In the genomic region with DNA sequence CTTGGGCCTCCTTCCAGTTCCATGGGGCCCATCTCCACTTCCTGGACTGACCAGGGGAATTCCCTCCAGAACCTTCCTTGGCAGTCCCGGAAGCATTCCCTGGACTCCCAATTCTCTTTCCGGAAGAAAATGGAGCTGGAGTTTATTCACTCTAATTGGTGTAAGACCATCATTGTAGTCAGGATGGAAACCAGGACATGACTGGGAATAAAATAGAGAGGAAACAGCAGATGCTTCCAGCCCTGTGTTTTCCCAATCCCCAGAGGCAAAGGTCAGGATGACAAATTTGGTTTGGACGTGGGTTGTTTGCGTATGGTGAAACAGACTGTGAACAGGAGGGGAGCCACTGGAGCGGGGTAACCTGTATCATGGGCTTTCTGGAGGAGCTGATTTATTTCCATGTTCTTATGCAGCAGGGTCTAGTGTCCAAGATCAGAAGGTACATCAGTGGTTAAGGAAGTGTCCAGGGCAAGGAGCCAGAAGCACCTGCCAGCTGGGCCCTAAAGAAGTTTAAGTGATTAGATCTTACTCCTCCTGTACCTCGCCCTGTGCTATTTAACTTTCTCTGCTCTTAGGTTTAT, we compare ENCODE assay signal across 1 cellular context.
A peak's percentile ranks its signal among the peaks of the same experiment; 100 is the strongest.
TF ChIP-seq lines count a peak whose summit lies in the region.

No MANE protein-coding gene starts in this region.

TF ChIP-seq in HepG2, 621 proteins besides CTCF, POLR2A, EP300 and RAD21 (continued from another document and continues in another):
- TF ChIP-seq ZFYVE20 (CRISPR knock-in tag; IDR thresholded peaks at IDR 0.05; ENCODE audit: borderline replicate concordance, low read depth) = no peak
- TF ChIP-seq, protein P1, sequence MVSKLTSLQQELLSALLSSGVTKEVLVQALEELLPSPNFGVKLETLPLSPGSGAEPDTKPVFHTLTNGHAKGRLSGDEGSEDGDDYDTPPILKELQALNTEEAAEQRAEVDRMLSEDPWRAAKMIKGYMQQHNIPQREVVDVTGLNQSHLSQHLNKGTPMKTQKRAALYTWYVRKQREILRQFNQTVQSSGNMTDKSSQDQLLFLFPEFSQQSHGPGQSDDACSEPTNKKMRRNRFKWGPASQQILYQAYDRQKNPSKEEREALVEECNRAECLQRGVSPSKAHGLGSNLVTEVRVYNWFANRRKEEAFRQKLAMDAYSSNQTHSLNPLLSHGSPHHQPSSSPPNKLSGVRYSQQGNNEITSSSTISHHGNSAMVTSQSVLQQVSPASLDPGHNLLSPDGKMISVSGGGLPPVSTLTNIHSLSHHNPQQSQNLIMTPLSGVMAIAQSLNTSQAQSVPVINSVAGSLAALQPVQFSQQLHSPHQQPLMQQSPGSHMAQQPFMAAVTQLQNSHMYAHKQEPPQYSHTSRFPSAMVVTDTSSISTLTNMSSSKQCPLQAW (CRISPR knock-in tag; IDR thresholded peaks at IDR 0.05) = peak; percentile 76; the same call in 1 of the 2 replicates
- peak; percentile 95 for TF ChIP-seq ELF1 (CRISPR knock-in tag; IDR thresholded peaks at IDR 0.05)
- TF ChIP-seq RXRB (CRISPR knock-in tag; IDR thresholded peaks at IDR 0.05; ENCODE audit: borderline replicate concordance) = peak; percentile 46; the same call in 1 of the 2 replicates
- peak; percentile 72; the same call in 1 of the 2 replicates for TF ChIP-seq ZNF850 (CRISPR knock-in tag; conservative IDR thresholded peaks at IDR 0.05)
- no peak for TF ChIP-seq HOXA7 (CRISPR knock-in tag; IDR thresholded peaks at IDR 0.05)
- TF ChIP-seq ZSCAN25 (CRISPR knock-in tag; IDR thresholded peaks at IDR 0.05) = 0 out of 2 replicates have a peak, but pooled peaks have one; percentile 28
- TF ChIP-seq ZSCAN9 (CRISPR knock-in tag; IDR thresholded peaks at IDR 0.05; ENCODE audit: borderline replicate concordance) = peak; percentile 65; the same call in 1 of the 2 replicates
- TF ChIP-seq, protein P2, sequence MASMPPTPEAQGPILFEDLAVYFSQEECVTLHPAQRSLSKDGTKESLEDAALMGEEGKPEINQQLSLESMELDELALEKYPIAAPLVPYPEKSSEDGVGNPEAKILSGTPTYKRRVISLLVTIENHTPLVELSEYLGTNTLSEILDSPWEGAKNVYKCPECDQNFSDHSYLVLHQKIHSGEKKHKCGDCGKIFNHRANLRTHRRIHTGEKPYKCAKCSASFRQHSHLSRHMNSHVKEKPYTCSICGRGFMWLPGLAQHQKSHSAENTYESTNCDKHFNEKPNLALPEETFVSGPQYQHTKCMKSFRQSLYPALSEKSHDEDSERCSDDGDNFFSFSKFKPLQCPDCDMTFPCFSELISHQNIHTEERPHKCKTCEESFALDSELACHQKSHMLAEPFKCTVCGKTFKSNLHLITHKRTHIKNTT (CRISPR knock-in tag; IDR thresholded peaks at IDR 0.05) = no peak
- peak; percentile 89 for TF ChIP-seq CEBPB (IDR thresholded peaks at IDR 0.05; ENCODE audit: borderline replicate concordance, low read depth, low read length)
- TF ChIP-seq, protein P3, sequence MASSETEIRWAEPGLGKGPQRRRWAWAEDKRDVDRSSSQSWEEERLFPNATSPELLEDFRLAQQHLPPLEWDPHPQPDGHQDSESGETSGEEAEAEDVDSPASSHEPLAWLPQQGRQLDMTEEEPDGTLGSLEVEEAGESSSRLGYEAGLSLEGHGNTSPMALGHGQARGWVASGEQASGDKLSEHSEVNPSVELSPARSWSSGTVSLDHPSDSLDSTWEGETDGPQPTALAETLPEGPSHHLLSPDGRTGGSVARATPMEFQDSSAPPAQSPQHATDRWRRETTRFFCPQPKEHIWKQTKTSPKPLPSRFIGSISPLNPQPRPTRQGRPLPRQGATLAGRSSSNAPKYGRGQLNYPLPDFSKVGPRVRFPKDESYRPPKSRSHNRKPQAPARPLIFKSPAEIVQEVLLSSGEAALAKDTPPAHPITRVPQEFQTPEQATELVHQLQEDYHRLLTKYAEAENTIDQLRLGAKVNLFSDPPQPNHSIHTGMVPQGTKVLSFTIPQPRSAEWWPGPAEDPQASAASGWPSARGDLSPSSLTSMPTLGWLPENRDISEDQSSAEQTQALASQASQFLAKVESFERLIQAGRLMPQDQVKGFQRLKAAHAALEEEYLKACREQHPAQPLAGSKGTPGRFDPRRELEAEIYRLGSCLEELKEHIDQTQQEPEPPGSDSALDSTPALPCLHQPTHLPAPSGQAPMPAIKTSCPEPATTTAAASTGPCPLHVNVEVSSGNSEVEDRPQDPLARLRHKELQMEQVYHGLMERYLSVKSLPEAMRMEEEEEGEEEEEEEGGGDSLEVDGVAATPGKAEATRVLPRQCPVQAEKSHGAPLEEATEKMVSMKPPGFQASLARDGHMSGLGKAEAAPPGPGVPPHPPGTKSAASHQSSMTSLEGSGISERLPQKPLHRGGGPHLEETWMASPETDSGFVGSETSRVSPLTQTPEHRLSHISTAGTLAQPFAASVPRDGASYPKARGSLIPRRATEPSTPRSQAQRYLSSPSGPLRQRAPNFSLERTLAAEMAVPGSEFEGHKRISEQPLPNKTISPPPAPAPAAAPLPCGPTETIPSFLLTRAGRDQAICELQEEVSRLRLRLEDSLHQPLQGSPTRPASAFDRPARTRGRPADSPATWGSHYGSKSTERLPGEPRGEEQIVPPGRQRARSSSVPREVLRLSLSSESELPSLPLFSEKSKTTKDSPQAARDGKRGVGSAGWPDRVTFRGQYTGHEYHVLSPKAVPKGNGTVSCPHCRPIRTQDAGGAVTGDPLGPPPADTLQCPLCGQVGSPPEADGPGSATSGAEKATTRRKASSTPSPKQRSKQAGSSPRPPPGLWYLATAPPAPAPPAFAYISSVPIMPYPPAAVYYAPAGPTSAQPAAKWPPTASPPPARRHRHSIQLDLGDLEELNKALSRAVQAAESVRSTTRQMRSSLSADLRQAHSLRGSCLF (CRISPR knock-in tag; IDR thresholded peaks at IDR 0.05; ENCODE audit: borderline replicate concordance) = no peak
- TF ChIP-seq ZNF430 (CRISPR knock-in tag; IDR thresholded peaks at IDR 0.05) = peak; percentile 26; the same call in 1 of the 2 replicates
- TF ChIP-seq PITX1 (CRISPR knock-in tag; IDR thresholded peaks at IDR 0.05) = peak; percentile 77; the same call in 1 of the 2 replicates
- TF ChIP-seq, protein P4, sequence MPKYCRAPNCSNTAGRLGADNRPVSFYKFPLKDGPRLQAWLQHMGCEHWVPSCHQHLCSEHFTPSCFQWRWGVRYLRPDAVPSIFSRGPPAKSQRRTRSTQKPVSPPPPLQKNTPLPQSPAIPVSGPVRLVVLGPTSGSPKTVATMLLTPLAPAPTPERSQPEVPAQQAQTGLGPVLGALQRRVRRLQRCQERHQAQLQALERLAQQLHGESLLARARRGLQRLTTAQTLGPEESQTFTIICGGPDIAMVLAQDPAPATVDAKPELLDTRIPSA (CRISPR knock-in tag; IDR thresholded peaks at IDR 0.05; ENCODE audit: borderline replicate concordance) = no peak
- no peak for TF ChIP-seq ZNF24 (IDR thresholded peaks at IDR 0.05)
- TF ChIP-seq, protein P5, sequence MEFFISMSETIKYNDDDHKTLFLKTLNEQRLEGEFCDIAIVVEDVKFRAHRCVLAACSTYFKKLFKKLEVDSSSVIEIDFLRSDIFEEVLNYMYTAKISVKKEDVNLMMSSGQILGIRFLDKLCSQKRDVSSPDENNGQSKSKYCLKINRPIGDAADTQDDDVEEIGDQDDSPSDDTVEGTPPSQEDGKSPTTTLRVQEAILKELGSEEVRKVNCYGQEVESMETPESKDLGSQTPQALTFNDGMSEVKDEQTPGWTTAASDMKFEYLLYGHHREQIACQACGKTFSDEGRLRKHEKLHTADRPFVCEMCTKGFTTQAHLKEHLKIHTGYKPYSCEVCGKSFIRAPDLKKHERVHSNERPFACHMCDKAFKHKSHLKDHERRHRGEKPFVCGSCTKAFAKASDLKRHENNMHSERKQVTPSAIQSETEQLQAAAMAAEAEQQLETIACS (CRISPR knock-in tag; IDR thresholded peaks at IDR 0.05) = no peak
- TF ChIP-seq DMAP1 (CRISPR knock-in tag; IDR thresholded peaks at IDR 0.05) = peak; percentile 45; the same call in 1 of the 2 replicates
- no peak for TF ChIP-seq THYN1 (CRISPR knock-in tag; IDR thresholded peaks at IDR 0.05; ENCODE audit: borderline replicate concordance, low read depth)
- TF ChIP-seq ZSCAN12 (CRISPR knock-in tag; IDR thresholded peaks at IDR 0.05) = no peak
- TF ChIP-seq, protein P6, sequence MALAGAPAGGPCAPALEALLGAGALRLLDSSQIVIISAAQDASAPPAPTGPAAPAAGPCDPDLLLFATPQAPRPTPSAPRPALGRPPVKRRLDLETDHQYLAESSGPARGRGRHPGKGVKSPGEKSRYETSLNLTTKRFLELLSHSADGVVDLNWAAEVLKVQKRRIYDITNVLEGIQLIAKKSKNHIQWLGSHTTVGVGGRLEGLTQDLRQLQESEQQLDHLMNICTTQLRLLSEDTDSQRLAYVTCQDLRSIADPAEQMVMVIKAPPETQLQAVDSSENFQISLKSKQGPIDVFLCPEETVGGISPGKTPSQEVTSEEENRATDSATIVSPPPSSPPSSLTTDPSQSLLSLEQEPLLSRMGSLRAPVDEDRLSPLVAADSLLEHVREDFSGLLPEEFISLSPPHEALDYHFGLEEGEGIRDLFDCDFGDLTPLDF (CRISPR knock-in tag; IDR thresholded peaks at IDR 0.05) = no peak
- TF ChIP-seq, protein P7, sequence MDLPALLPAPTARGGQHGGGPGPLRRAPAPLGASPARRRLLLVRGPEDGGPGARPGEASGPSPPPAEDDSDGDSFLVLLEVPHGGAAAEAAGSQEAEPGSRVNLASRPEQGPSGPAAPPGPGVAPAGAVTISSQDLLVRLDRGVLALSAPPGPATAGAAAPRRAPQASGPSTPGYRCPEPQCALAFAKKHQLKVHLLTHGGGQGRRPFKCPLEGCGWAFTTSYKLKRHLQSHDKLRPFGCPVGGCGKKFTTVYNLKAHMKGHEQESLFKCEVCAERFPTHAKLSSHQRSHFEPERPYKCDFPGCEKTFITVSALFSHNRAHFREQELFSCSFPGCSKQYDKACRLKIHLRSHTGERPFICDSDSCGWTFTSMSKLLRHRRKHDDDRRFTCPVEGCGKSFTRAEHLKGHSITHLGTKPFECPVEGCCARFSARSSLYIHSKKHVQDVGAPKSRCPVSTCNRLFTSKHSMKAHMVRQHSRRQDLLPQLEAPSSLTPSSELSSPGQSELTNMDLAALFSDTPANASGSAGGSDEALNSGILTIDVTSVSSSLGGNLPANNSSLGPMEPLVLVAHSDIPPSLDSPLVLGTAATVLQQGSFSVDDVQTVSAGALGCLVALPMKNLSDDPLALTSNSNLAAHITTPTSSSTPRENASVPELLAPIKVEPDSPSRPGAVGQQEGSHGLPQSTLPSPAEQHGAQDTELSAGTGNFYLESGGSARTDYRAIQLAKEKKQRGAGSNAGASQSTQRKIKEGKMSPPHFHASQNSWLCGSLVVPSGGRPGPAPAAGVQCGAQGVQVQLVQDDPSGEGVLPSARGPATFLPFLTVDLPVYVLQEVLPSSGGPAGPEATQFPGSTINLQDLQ (CRISPR knock-in tag; IDR thresholded peaks at IDR 0.05) = no peak
- TF ChIP-seq MBD4 (IDR thresholded peaks at IDR 0.05; ENCODE audit: borderline replicate concordance, low read length) = no peak
- TF ChIP-seq, protein P8, sequence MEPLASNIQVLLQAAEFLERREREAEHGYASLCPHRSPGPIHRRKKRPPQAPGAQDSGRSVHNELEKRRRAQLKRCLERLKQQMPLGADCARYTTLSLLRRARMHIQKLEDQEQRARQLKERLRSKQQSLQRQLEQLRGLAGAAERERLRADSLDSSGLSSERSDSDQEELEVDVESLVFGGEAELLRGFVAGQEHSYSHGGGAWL (CRISPR knock-in tag; IDR thresholded peaks at IDR 0.05) = no peak
- no peak for TF ChIP-seq ZNF296 (CRISPR knock-in tag; conservative IDR thresholded peaks at IDR 0.05)
- TF ChIP-seq ZNF256 (CRISPR knock-in tag; conservative IDR thresholded peaks at IDR 0.05) = 0 out of 2 replicates have a peak, but pooled peaks have one; percentile 4
- 0 out of 2 replicates have a peak, but pooled peaks have one; percentile 44 for TF ChIP-seq ZNF264 (CRISPR knock-in tag; IDR thresholded peaks at IDR 0.05)
- TF ChIP-seq ZEB1 (IDR thresholded peaks at IDR 0.05; ENCODE audit: insufficient replicate concordance, low read depth) = no peak
- no peak for TF ChIP-seq ZNF143 (CRISPR knock-in tag; IDR thresholded peaks at IDR 0.05)
- peak; percentile 87 for TF ChIP-seq HNF4A (CRISPR knock-in tag; IDR thresholded peaks at IDR 0.05)
- TF ChIP-seq ZNF460 (CRISPR knock-in tag; IDR thresholded peaks at IDR 0.05; ENCODE audit: borderline replicate concordance) = peak; percentile 75; the same call in 1 of the 2 replicates
- no peak for TF ChIP-seq HNRNPK (IDR thresholded peaks at IDR 0.05; ENCODE audit: low read depth, low read length, poor library complexity, severe bottlenecking)
- TF ChIP-seq NFKB2 (CRISPR knock-in tag; IDR thresholded peaks at IDR 0.05; ENCODE audit: borderline replicate concordance) = no peak
- TF ChIP-seq ZNF562 (CRISPR knock-in tag; IDR thresholded peaks at IDR 0.05; ENCODE audit: borderline replicate concordance) = no peak
- TF ChIP-seq ZNF260 (CRISPR knock-in tag; IDR thresholded peaks at IDR 0.05; ENCODE audit: borderline replicate concordance, low read depth) = no peak
- no peak for TF ChIP-seq ZSCAN29 (CRISPR knock-in tag; conservative IDR thresholded peaks at IDR 0.05)
- TF ChIP-seq ZNF224 (CRISPR knock-in tag; IDR thresholded peaks at IDR 0.05) = no peak
- TF ChIP-seq NFATC3 (CRISPR knock-in tag; IDR thresholded peaks at IDR 0.05) = 0 out of 2 replicates have a peak, but pooled peaks have one; percentile 20
- TF ChIP-seq EEA1 (CRISPR knock-in tag; IDR thresholded peaks at IDR 0.05; ENCODE audit: borderline replicate concordance) = no peak
- TF ChIP-seq, protein P9, sequence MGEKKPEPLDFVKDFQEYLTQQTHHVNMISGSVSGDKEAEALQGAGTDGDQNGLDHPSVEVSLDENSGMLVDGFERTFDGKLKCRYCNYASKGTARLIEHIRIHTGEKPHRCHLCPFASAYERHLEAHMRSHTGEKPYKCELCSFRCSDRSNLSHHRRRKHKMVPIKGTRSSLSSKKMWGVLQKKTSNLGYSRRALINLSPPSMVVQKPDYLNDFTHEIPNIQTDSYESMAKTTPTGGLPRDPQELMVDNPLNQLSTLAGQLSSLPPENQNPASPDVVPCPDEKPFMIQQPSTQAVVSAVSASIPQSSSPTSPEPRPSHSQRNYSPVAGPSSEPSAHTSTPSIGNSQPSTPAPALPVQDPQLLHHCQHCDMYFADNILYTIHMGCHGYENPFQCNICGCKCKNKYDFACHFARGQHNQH (CRISPR knock-in tag; IDR thresholded peaks at IDR 0.05) = no peak
- no peak for TF ChIP-seq RAD51 (IDR thresholded peaks at IDR 0.05; ENCODE audit: borderline replicate concordance)
- peak; percentile 75; the same call in 1 of the 2 replicates for TF ChIP-seq SMAD3 (CRISPR knock-in tag; IDR thresholded peaks at IDR 0.05)
- TF ChIP-seq, protein P10, sequence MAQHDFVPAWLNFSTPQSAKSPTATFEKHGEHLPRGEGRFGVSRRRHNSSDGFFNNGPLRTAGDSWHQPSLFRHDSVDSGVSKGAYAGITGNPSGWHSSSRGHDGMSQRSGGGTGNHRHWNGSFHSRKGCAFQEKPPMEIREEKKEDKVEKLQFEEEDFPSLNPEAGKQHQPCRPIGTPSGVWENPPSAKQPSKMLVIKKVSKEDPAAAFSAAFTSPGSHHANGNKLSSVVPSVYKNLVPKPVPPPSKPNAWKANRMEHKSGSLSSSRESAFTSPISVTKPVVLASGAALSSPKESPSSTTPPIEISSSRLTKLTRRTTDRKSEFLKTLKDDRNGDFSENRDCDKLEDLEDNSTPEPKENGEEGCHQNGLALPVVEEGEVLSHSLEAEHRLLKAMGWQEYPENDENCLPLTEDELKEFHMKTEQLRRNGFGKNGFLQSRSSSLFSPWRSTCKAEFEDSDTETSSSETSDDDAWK (CRISPR knock-in tag; IDR thresholded peaks at IDR 0.05) = no peak
- no peak for TF ChIP-seq RFX1 (IDR thresholded peaks at IDR 0.05)
- TF ChIP-seq SP4 (CRISPR knock-in tag; IDR thresholded peaks at IDR 0.05) = no peak; the same call in 1 of the 2 replicates
